9 cellular contexts compared by ENCODE assay signal in genomic region chr11:65390099-65390941, GRCh38. TPM values are rescaled to one million over a fixed set of nuclear protein-coding genes. Genes with fewer than 3 reads are reported as not detected.
DNase-seq lines count a peak whose midpoint lies in the region; ATAC-seq, FAIRE-seq and TF ChIP-seq lines count a peak whose summit lies in the region.
"Had no signal": no experiment of that assay in that cellular context is flagged by ENCODE, and none has a peak within 500 bp of the region (broad histone marks: within the 10 kb centered on the region; RNA-seq: fewer than 3 reads in every experiment).

No MANE protein-coding gene starts in this region.

- peaks cover 28 to 58% (median 57%) of the 10 kb centered on the region in 3 donors for H3K4me1 Mint-ChIP-seq in naive B cell

- no peaks in the 10 kb centered on the region for H3K27me3 Mint-ChIP-seq in naive B cell

- H3K9me3 ChIP-seq in MG63 = no peaks in the 10 kb centered on the region

- H4K20me1 ChIP-seq in KMS-11 (ENCODE audit: insufficient read depth) = no peaks in the 10 kb centered on the region

- ATAC-seq in naive B cell (ENCODE audit: low read depth in 2 of 2) = no peak
- ATAC-seq in HG02852 (IDR thresholded peaks at IDR 0.05; ENCODE audit: unreplicated experiment) = no peak

- H3K36me3 Mint-ChIP-seq in naive B cell = no peaks in the 10 kb centered on the region

- peaks cover 56% of the 10 kb centered on the region for H3K4me1 ChIP-seq in KMS-11 (ENCODE audit: low read depth, poor library complexity, severe bottlenecking)

- DNase-seq in AG08395 (ENCODE audit: low spot score) = peak; percentile 31
- no peak for DNase-seq in naive B cell
- DNase-seq in MG63 = no peak
- no peak for DNase-seq in RCC 7860 (ENCODE audit: low spot score)
- no peak for DNase-seq in KG1 (lab: John Stamatoyannopoulos, UW)
- DNase-seq: hippocampal formation had no signal

- no peak overlapping the region for H2AFZ ChIP-seq in KMS-11 (ENCODE audit: low read depth)

- no peak for TF ChIP-seq CTCF in KMS-11 (conservative IDR thresholded peaks at IDR 0.05; ENCODE audit: low read depth, low read length)

- H3K27ac ChIP-seq in KMS-11 = peak overlapping the region; percentile 49; the same call in 1 of the 2 replicates
- peak overlapping the region; percentile 69 for H3K27ac ChIP-seq in cingulate gyrus (ENCODE audit: low read depth, low read length)

- H3K79me2 ChIP-seq in KMS-11 (ENCODE audit: insufficient read depth, low read depth) = peaks cover 62% of the 10 kb centered on the region

- H3K27me3 ChIP-seq in KMS-11 (ENCODE audit: insufficient read depth, low read depth) (no peaks in the 10 kb centered on the region), MG63 (no peaks in the 10 kb centered on the region)

- peak overlapping the region in 3 of 6 donors; percentile 64 to 77 (median 70) for H3K27ac Mint-ChIP-seq in naive B cell

- H3K36me3 ChIP-seq in KMS-11 (ENCODE audit: insufficient read depth) (no peaks in the 10 kb centered on the region), MG63 (peaks cover 36% of the 10 kb centered on the region)

- H3K4me3 Mint-ChIP-seq in naive B cell = peak overlapping the region in 6 of 8 donors; percentile 9 to 77 (median 30)

- no peak overlapping the region for H3K9ac ChIP-seq in KMS-11

- peak overlapping the region; percentile 74 for H3K4me2 ChIP-seq in KMS-11

- H3K4me3 ChIP-seq in KMS-11 (IDR thresholded peaks at IDR 0.05; ENCODE audit: insufficient read depth, low read depth, low read length) = no peak overlapping the region
- no peak overlapping the region for H3K4me3 ChIP-seq in MG63

- no peak for FAIRE-seq in RCC 7860 (lab: Jason Lieb, UNC)

- H3K9me3 Mint-ChIP-seq in naive B cell = no peaks in the 10 kb centered on the region

RNA-seq across cellular contexts. Expression of gene FRMD8, which starts 3.9 kb away (rescaled TPM):
- polyA plus RNA-seq in naive B cell (ENCODE audit: low read depth in 6 of 6) = 10 to 100 TPM; 45.3 to 64.6 (median 53.8) TPM
- 25.9 and 44.1 TPM in 2 replicates for total RNA-seq in MG63 (2014; rRNA removed; shearing (Covaris generic); ENCODE audit: low replicate concordance)

RNA-seq across cellular contexts. Expression of gene SLC25A45, which starts 7.9 kb away (rescaled TPM):
- 10 to 100 TPM; 10.2 to 35.1 (median 16.2) TPM for polyA plus RNA-seq in naive B cell (ENCODE audit: low read depth in 6 of 6)
- 1.9 TPM in 2 replicates for total RNA-seq in MG63 (2014; rRNA removed; shearing (Covaris generic); ENCODE audit: low replicate concordance)

RNA-seq across cellular contexts. Expression of gene NEAT1, which starts 32.3 kb away (rescaled TPM):
- polyA plus RNA-seq in naive B cell (ENCODE audit: low read depth in 6 of 6) = 1 to 10 TPM in 5 of 6 donors, under 1 TPM in 1; 0.88 to 4.2 (median 1.2) TPM
- total RNA-seq in MG63 (2014; rRNA removed; shearing (Covaris generic); ENCODE audit: low replicate concordance) = 4.8 and 7.7 TPM in 2 replicates

RNA-seq across cellular contexts. Expression of gene TIGD3, which starts 35.8 kb away (rescaled TPM):
- 1 to 10 TPM; 1.5 to 3.3 (median 1.8) TPM for polyA plus RNA-seq in naive B cell (ENCODE audit: low read depth in 6 of 6)
- total RNA-seq in MG63 (2014; rRNA removed; shearing (Covaris generic); ENCODE audit: low replicate concordance) = 0.36 and 2.2 TPM in 2 replicates

RNA-seq across cellular contexts. Expression of gene DPF2, which starts 56.7 kb away (rescaled TPM):
- polyA plus RNA-seq in naive B cell (ENCODE audit: low read depth in 6 of 6) = 100 to 1,000 TPM in 1 of 6 donors, 10 to 100 TPM in 5; 68.1 to 104 (median 91.9) TPM
- 57.9 and 78.1 TPM in 2 replicates for total RNA-seq in MG63 (2014; rRNA removed; shearing (Covaris generic); ENCODE audit: low replicate concordance)
